7 cellular contexts compared by ENCODE assay signal in the genomic region with DNA sequence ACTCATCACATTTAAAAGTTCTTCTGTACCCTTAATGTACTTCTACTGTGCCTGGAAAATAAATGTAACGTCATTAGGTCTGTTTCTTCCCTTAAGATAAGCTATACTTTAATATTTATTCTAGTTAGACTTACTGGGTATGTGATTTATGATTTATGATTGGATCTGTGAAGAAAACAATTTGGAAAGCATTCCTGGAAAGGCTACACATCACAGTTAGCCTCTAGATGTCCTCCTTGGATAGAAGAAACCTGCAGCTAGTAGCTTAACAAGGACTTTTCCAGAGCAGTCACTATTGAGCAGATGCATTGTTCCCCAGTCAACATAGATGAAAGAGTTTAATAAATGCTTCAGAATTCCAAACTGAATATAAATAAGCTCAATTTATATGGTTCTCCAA. TPM values are rescaled to one million over a fixed set of nuclear protein-coding genes. Genes with fewer than 3 reads are reported as not detected.
DNase-seq lines count a peak whose midpoint lies in the region; ATAC-seq and TF ChIP-seq lines count a peak whose summit lies in the region.

No MANE protein-coding gene starts in this region.

- H3K9me3 ChIP-seq in esophagus muscularis mucosa, result no peaks in the 10 kb centered on the region
- H3K9me3 ChIP-seq in psoas muscle, result no peaks in the 10 kb centered on the region

- peak in 2 of 4 donors; percentile 59 to 70 for ATAC-seq in psoas muscle

- no peaks in the 10 kb centered on the region for H3K36me3 ChIP-seq in esophagus muscularis mucosa
- no peaks in the 10 kb centered on the region for H3K36me3 ChIP-seq in psoas muscle (ENCODE audit: insufficient read depth in 1 of 2, low read depth in 1 of 2)

- DNase-seq in GM12865 (ENCODE audit: low read depth), result peak; percentile 11
- peak; percentile 60 to 71 for DNase-seq in NCI-H526 (lab: John Stamatoyannopoulos, UW)
- DNase-seq in esophagus muscularis mucosa (ENCODE audit: extremely low spot score), result no peak
- no peak for DNase-seq in psoas muscle
- no peak for DNase-seq in germinal center (ENCODE audit: low spot score)
- DNase-seq in GM10266 (ENCODE audit: extremely low spot score), result no peak
- DNase-seq in stimulated activated CD4-positive, alpha-beta T cell treated with anti-CD3 and anti-CD28 coated beads, Interleukin-2, amount 100 ng/mL, for 24 hours, result no peak

- intact Hi-C loops in esophagus muscularis mucosa (cut with DNase I), result no loop called here
- intact Hi-C loops in psoas muscle (cut with DNase I), result loop anchor here (5.0 kb wide), 1 partner anchor 121 kb away; no protein-coding TSS in a partner anchor

- H3K4me3 ChIP-seq in GM12865 (ENCODE audit: low read depth, low read length), result no peak overlapping the region
- H3K4me3 ChIP-seq in esophagus muscularis mucosa, result no peak overlapping the region
- no peak overlapping the region for H3K4me3 ChIP-seq in psoas muscle

- H3K4me1 ChIP-seq in esophagus muscularis mucosa (no peaks in the 10 kb centered on the region), psoas muscle (no peaks in the 10 kb centered on the region)

- TF ChIP-seq POLR2A in esophagus muscularis mucosa (IDR thresholded peaks at IDR 0.05; ENCODE audit: low read depth), result no peak

- H3K27me3 ChIP-seq in esophagus muscularis mucosa, result no peaks in the 10 kb centered on the region
- H3K27me3 ChIP-seq in psoas muscle (ENCODE audit: insufficient read depth in 3 of 3, low read length in 2 of 3), result no peaks in the 10 kb centered on the region

- TF ChIP-seq EP300 in esophagus muscularis mucosa (IDR thresholded peaks at IDR 0.05), result no peak

- H3K27ac ChIP-seq in esophagus muscularis mucosa (replicated peaks in 1 of 4) (no peak overlapping the region), psoas muscle (no peak overlapping the region)

- TF ChIP-seq CTCF in GM12865 (IDR thresholded peaks at IDR 0.05; ENCODE audit: insufficient read depth, low read depth, low read length, missing control alignments) (peak; percentile 5), esophagus muscularis mucosa (IDR thresholded peaks at IDR 0.05) (peak; percentile 19 to 28 (median 24)), psoas muscle (IDR thresholded peaks at IDR 0.05) (peak; percentile 27), GM10266 (IDR thresholded peaks at IDR 0.05; ENCODE audit: control insufficient read depth, insufficient read depth, low read depth, missing control alignments) (no peak)

- WGBS in esophagus muscularis mucosa, result 47% methylated on average over 1 of the region's 1 CpG
- WGBS in psoas muscle, 3 donors, result 0 to 62% (median 38%) methylated on average over 1 of the region's 1 CpG

RNA-seq across cellular contexts. Expression of a gene that starts 22.2 kb away (rescaled TPM):
- total RNA-seq in esophagus muscularis mucosa, result 10 to 100 TPM; 12.9 to 37.3 (median 15.6) TPM
- 10 to 100 TPM in 1 of 4 donors, 1 to 10 TPM in 3; 8.6 to 10.2 (median 8.9) TPM for total RNA-seq in psoas muscle
- polyA plus RNA-seq in psoas muscle, result 10 to 100 TPM in 1 of 3 donors, 1 to 10 TPM in 2; 1.4 to 11.7 (median 3.3) TPM

RNA-seq across cellular contexts. Expression of a gene that starts 41.9 kb away (rescaled TPM):
- 10 to 100 TPM; 10.8 to 19.7 (median 13.2) TPM for total RNA-seq in esophagus muscularis mucosa
- 10 to 100 TPM in 2 of 4 donors, 1 to 10 TPM in 2; 7.6 to 21.0 (median 11.1) TPM for total RNA-seq in psoas muscle
- 1 to 10 TPM; 2.9 to 6.6 (median 6.2) TPM for polyA plus RNA-seq in psoas muscle

Comparison
In these comparisons a context has a peak if more than half of its experiments do, and no peak if none do; other contexts are left out.
1. DNase-seq: peak in GM12865 (single experiment) and NCI-H526 (2 of 2); none in esophagus muscularis mucosa (single experiment), psoas muscle (0 of 2), germinal center (single experiment), GM10266 (single experiment) and stimulated activated CD4-positive, alpha-beta T cell treated with anti-CD3 and anti-CD28 coated beads, Interleukin-2, amount 100 ng/mL, for 24 hours (0 of 2).